5 cellular contexts compared by ENCODE assay signal in the genomic region with DNA sequence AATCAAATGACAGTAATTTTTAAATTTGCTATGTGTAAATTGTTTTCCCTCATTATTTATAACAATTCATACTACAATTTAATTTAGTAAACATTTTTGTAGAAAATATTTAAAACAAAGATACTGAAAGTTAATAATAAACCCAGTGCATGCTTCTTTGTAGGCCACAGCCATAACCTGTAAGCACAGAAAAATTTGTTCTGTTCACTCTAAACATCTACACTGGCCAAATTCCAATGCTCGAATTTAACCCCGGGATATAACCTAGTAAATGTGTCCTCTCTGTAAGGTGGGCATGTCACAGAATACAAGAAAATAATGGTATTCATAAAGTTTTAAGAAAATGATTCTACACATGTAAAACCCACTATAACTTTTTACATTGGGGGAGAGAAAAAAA. TPM values are rescaled to one million over a fixed set of nuclear protein-coding genes. Genes with fewer than 3 reads are reported as not detected.
"Had no signal": no experiment of that assay in that cellular context is flagged by ENCODE, and none has a peak within 500 bp of the region (broad histone marks: within the 10 kb centered on the region; RNA-seq: fewer than 3 reads in every experiment).

No MANE protein-coding gene starts in this region.

RNA-seq across cellular contexts. Expression of gene FOLH1, which starts 22.2 kb away (rescaled TPM):
- total RNA-seq: HT-29, LHCN-M2, MCF 10A, OCI-LY7 had no signal
- polyA plus RNA-seq: SK-N-SH had no signal
